1 cellular context compared by ENCODE assay signal in the genomic region with DNA sequence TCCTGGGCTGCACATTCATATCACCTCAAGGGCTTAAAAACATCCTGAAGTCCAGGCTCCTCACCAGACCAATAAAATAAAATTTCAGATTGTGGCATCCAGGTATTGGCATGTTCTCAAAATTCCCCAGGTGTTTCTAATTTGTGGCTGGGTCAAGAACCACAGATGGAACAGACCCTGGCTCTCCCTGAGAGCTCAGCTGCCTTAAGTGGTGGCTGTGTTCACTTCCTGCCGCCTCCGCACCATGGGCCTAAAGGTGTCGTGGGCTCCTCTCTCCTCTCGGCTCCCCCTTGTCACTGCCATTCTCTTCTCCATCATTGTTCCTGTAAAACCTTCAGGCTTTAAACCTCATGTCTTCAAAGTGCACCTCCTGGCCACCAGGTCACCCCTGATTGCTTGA.
TF ChIP-seq lines count a peak whose summit lies in the region.

No MANE protein-coding gene starts in this region.

TF ChIP-seq in GM12878, 131 proteins besides CTCF, POLR2A, EP300 and RAD21:
- TF ChIP-seq IKZF2 (IDR thresholded peaks at IDR 0.05), result no peak
- TF ChIP-seq, protein P1, sequence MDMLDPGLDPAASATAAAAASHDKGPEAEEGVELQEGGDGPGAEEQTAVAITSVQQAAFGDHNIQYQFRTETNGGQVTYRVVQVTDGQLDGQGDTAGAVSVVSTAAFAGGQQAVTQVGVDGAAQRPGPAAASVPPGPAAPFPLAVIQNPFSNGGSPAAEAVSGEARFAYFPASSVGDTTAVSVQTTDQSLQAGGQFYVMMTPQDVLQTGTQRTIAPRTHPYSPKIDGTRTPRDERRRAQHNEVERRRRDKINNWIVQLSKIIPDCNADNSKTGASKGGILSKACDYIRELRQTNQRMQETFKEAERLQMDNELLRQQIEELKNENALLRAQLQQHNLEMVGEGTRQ (IDR thresholded peaks at IDR 0.05; ENCODE audit: borderline replicate concordance, low read depth, low read length), result no peak
- TF ChIP-seq LARP7 (IDR thresholded peaks at IDR 0.05), result no peak
- no peak for TF ChIP-seq NFIC (IDR thresholded peaks at IDR 0.05; ENCODE audit: low read depth, low read length)
- TF ChIP-seq ATF7 (IDR thresholded peaks at IDR 0.05; ENCODE audit: low read depth), result no peak
- no peak for TF ChIP-seq STAT1 (conservative IDR thresholded peaks at IDR 0.05)
- no peak for TF ChIP-seq TAF1 (IDR thresholded peaks at IDR 0.05; ENCODE audit: borderline replicate concordance, low read depth, low read length)
- no peak for TF ChIP-seq ESRRA (IDR thresholded peaks at IDR 0.05; ENCODE audit: low read length)
- no peak for TF ChIP-seq CEBPB (IDR thresholded peaks at IDR 0.05; ENCODE audit: borderline replicate concordance in 1 of 2, low read depth in 2 of 2, low read length in 2 of 2)
- no peak for TF ChIP-seq MYC (IDR thresholded peaks at IDR 0.05; ENCODE audit: insufficient read depth, insufficient read length, insufficient replicate concordance, low read length, severe bottlenecking)
- no peak for TF ChIP-seq RELA (IDR thresholded peaks at IDR 0.05; ENCODE audit: borderline replicate concordance, partially characterized antibody)
- TF ChIP-seq TCF3 (IDR thresholded peaks at IDR 0.05; ENCODE audit: borderline replicate concordance, insufficient read depth, low read depth, low read length), result no peak
- no peak for TF ChIP-seq ASH2L (IDR thresholded peaks at IDR 0.05; ENCODE audit: borderline replicate concordance, low read depth)
- TF ChIP-seq RCOR1 (conservative IDR thresholded peaks at IDR 0.05; ENCODE audit: low read depth, low read length), result no peak
- TF ChIP-seq, protein P2, sequence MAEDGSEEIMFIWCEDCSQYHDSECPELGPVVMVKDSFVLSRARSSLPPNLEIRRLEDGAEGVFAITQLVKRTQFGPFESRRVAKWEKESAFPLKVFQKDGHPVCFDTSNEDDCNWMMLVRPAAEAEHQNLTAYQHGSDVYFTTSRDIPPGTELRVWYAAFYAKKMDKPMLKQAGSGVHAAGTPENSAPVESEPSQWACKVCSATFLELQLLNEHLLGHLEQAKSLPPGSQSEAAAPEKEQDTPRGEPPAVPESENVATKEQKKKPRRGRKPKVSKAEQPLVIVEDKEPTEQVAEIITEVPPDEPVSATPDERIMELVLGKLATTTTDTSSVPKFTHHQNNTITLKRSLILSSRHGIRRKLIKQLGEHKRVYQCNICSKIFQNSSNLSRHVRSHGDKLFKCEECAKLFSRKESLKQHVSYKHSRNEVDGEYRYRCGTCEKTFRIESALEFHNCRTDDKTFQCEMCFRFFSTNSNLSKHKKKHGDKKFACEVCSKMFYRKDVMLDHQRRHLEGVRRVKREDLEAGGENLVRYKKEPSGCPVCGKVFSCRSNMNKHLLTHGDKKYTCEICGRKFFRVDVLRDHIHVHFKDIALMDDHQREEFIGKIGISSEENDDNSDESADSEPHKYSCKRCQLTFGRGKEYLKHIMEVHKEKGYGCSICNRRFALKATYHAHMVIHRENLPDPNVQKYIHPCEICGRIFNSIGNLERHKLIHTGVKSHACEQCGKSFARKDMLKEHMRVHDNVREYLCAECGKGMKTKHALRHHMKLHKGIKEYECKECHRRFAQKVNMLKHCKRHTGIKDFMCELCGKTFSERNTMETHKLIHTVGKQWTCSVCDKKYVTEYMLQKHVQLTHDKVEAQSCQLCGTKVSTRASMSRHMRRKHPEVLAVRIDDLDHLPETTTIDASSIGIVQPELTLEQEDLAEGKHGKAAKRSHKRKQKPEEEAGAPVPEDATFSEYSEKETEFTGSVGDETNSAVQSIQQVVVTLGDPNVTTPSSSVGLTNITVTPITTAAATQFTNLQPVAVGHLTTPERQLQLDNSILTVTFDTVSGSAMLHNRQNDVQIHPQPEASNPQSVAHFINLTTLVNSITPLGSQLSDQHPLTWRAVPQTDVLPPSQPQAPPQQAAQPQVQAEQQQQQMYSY (CRISPR knock-in tag; IDR thresholded peaks at IDR 0.05), result no peak
- TF ChIP-seq POLR2AphosphoS2 (IDR thresholded peaks at IDR 0.05; ENCODE audit: low read depth, low read length), result no peak
- TF ChIP-seq ZSCAN29 (IDR thresholded peaks at IDR 0.05), result no peak
- no peak for TF ChIP-seq EZH2 (IDR thresholded peaks at IDR 0.05; ENCODE audit: borderline replicate concordance, control insufficient read depth, low read depth, low read length)
- TF ChIP-seq HDAC6 (IDR thresholded peaks at IDR 0.05; ENCODE audit: unreplicated experiment), result no peak
- TF ChIP-seq SP1 (IDR thresholded peaks at IDR 0.05; ENCODE audit: low read depth, low read length), result no peak
